In genomic region chr1:31955917-31956736, GRCh38 we compare ENCODE assay signal across 8 cellular contexts. TPM values are rescaled to one million over a fixed set of nuclear protein-coding genes. Genes with fewer than 3 reads are reported as not detected.
A peak's percentile ranks its signal among the peaks of the same experiment; 100 is the strongest.
DNase-seq lines count a peak whose midpoint lies in the region; ATAC-seq, FAIRE-seq and TF ChIP-seq lines count a peak whose summit lies in the region.

No MANE protein-coding gene starts in this region.

- H3K4me3 ChIP-seq in PC-9 (peak overlapping the region; percentile 36; the same call in 1 of the 2 replicates), thoracic aorta (peak overlapping the region; percentile 28)

- H3F3A ChIP-seq in PC-9 (ENCODE audit: insufficient read depth, low read depth), result peaks cover 57% of the 10 kb centered on the region

- TSS peak; percentile 88 for BruUV-seq in PC-9 (replicated peaks; lab: Mats Ljungman, UMichigan)

- peak; percentile 73 for ATAC-seq in HG02840 (IDR thresholded peaks at IDR 0.05; ENCODE audit: low FRiP score, unreplicated experiment)
- ATAC-seq in thoracic aorta (ENCODE audit: insufficient number of reproducible peaks, low FRiP score, low read depth), result peak; percentile 90

- FAIRE-seq in GM12891 (lab: Jason Lieb, UNC), result peak; percentile 83

- H3K9me2 ChIP-seq in PC-9 (ENCODE audit: insufficient read depth), result no peaks in the 10 kb centered on the region

- peak overlapping the region; percentile 98 for H3K27ac ChIP-seq in PC-9
- H3K27ac ChIP-seq in thoracic aorta, result peak overlapping the region; percentile 79 to 94

- peak overlapping the region; percentile 72 for H3K4me2 ChIP-seq in PC-9

- intact Hi-C loops in PC-9 (cut with micrococcal nuclease; ENCODE audit: unreplicated experiment), result loop anchor here (1.0 to 5.0 kb wide), 4 partner anchors 12 to 167 kb away; no protein-coding TSS in a partner anchor

- no peak for DNase-seq in GM12891 (ENCODE audit: insufficient read length, low spot score)
- peak; percentile 88 to 100 for DNase-seq in PC-9
- DNase-seq in activated T-cell treated with anti-CD3 and anti-CD28 coated beads, Interleukin-2, amount 50 U/mL, for 48 hours, result peak; percentile 88 to 90
- peak; percentile 100 for DNase-seq in fibroblast of peridontal ligament (ENCODE audit: extremely low read depth)
- DNase-seq in non-pigmented ciliary epithelial cell (ENCODE audit: low read depth), result peak; percentile 99
- peak; percentile 69 for DNase-seq in thoracic aorta (ENCODE audit: low spot score)
- no peak for DNase-seq in NCI-H1930 (lab: John Stamatoyannopoulos, UW)

- H3K4me1 ChIP-seq in PC-9 (replicated peaks; ENCODE audit: insufficient read depth), result peaks cover 65% of the 10 kb centered on the region
- peaks cover 34 to 41% of the 10 kb centered on the region in 2 donors for H3K4me1 ChIP-seq in thoracic aorta (ENCODE audit: control insufficient read depth in 1 of 2, low read depth in 2 of 2)

- no peaks in the 10 kb centered on the region for H4K20me1 ChIP-seq in PC-9 (ENCODE audit: insufficient read depth)

- CTCF ChIA-PET in PC-9 (lab: Charles Lee), result interaction anchor here (0.5 to 1.9 kb wide), 7 partner anchors 8 to 239 kb away, joined by 3 to 9 read pairs (median 5); partner anchors contain the start of genes PTP4A2 and SPOCD1

- H3K36me3 ChIP-seq in PC-9 (ENCODE audit: low read depth) (no peaks in the 10 kb centered on the region), thoracic aorta (no peaks in the 10 kb centered on the region)

- TF ChIP-seq CTCF in PC-9 (conservative IDR thresholded peaks at IDR 0.05) (peak; percentile 62), thoracic aorta (IDR thresholded peaks at IDR 0.05) (peak; percentile 33)

- H3K27me3 ChIP-seq in PC-9 (ENCODE audit: insufficient read depth, low read depth) (no peaks in the 10 kb centered on the region), thoracic aorta (replicated peaks; ENCODE audit: insufficient read depth) (no peaks in the 10 kb centered on the region)

- no peak overlapping the region for H2AFZ ChIP-seq in PC-9

- peaks cover 17% of the 10 kb centered on the region for H3K79me2 ChIP-seq in PC-9 (ENCODE audit: low read depth)

- H3K9me3 ChIP-seq in PC-9 (ENCODE audit: insufficient read depth, low read depth), result no peaks in the 10 kb centered on the region
- no peaks in the 10 kb centered on the region for H3K9me3 ChIP-seq in thoracic aorta

- peak; percentile 34; the same call in 1 of the 2 replicates for TF ChIP-seq POLR2A in GM12891 (IDR thresholded peaks at IDR 0.05; ENCODE audit: low read depth, low read length)

- POLR2A ChIA-PET in PC-9 (lab: Charles Lee; ENCODE audit: unreplicated experiment), result interaction anchor here (0.5 to 2.6 kb wide), 13 partner anchors 12 to 571 kb away, joined by 3 to 21 read pairs (median 5); partner anchors contain the start of genes PEF1 and PTP4A2

TF ChIP-seq in GM12891, 5 proteins besides CTCF, POLR2A, EP300 and RAD21:
- peak; percentile 78 for TF ChIP-seq SPI1 (IDR thresholded peaks at IDR 0.05; ENCODE audit: low read depth, low read length)
- TF ChIP-seq TAF1 (IDR thresholded peaks at IDR 0.05; ENCODE audit: low read depth, low read length), result no peak
- TF ChIP-seq POU2F2 (IDR thresholded peaks at IDR 0.05; ENCODE audit: low read depth, low read length), result peak; percentile 96
- no peak for TF ChIP-seq PAX5 (IDR thresholded peaks at IDR 0.05; ENCODE audit: insufficient read depth, low read length, severe bottlenecking)
- 0 out of 2 replicates have a peak, but pooled peaks have one; percentile 36 for TF ChIP-seq POLR2AphosphoS5 (IDR thresholded peaks at IDR 0.05; ENCODE audit: low read depth, low read length)

RNA-seq across cellular contexts. Expression of gene PTP4A2, which starts 18.0 kb away (rescaled TPM):
- 213 TPM for polyA plus RNA-seq in GM12891 (2012; ENCODE audit: low read depth, missing spikeins)
- 149 and 201 TPM in 2 replicates for total RNA-seq in PC-9 (2021)
- 100 to 1,000 TPM; 104 to 237 TPM for total RNA-seq in thoracic aorta

RNA-seq across cellular contexts. Expression of gene KHDRBS1, which starts 57.5 kb away (rescaled TPM):
- polyA plus RNA-seq in GM12891 (2012; ENCODE audit: low read depth, missing spikeins), result 96.0 TPM
- total RNA-seq in PC-9 (2021) (161 and 172 TPM in 2 replicates), thoracic aorta (10 to 100 TPM; 45.5 to 82.6 TPM)

Comparison
In these comparisons a context has a peak if more than half of its experiments do, and no peak if none do; other contexts are left out.
1. DNase-seq: peak in PC-9 (2 of 2), activated T-cell treated with anti-CD3 and anti-CD28 coated beads, Interleukin-2, amount 50 U/mL, for 48 hours (2 of 2), fibroblast of peridontal ligament (single experiment), non-pigmented ciliary epithelial cell (single experiment) and thoracic aorta (single experiment); none in GM12891 (single experiment) and NCI-H1930 (0 of 2).